ENCODE assay signal across 26 cellular contexts in genomic region chr15:61752001-61752400, GRCh38.
"Had no signal": no experiment of that assay in that cellular context is flagged by ENCODE, and none has a peak within 500 bp of the region (broad histone marks: within the 10 kb centered on the region; RNA-seq: fewer than 3 reads in every experiment).

No MANE protein-coding gene starts in this region.

- H3K27me3 ChIP-seq: breast epithelium, colonic mucosa, left lung, right lobe of liver, stomach, suprapubic skin, tibial nerve had no signal

- FAIRE-seq: small intestine had no signal

- H3K9me3 ChIP-seq: breast epithelium, colonic mucosa, gastroesophageal sphincter, left lung, right lobe of liver, stomach, suprapubic skin, tibial nerve had no signal

- H3K4me1 ChIP-seq: breast epithelium, colonic mucosa, gastroesophageal sphincter, right lobe of liver, tibial nerve had no signal

- ATAC-seq: activated T-cell treated with anti-CD3 and anti-CD28 coated beads, Interleukin-2, amount 50 U/mL, for 72 hours; gastroesophageal sphincter; naive thymus-derived CD4-positive, alpha-beta T cell; right lobe of liver; stimulated activated effector memory CD8-positive, alpha-beta T cell treated with anti-CD3 and anti-CD28 coated beads, Interleukin-12 subunit alpha, Interleukin-12 subunit beta, amount 100 ng/mL, for 72 hours had no signal

- H3K36me3 ChIP-seq: breast epithelium, colonic mucosa, gastroesophageal sphincter, left lung, right lobe of liver, stomach, suprapubic skin, tibial nerve had no signal

- H3K4me3 ChIP-seq: breast epithelium, colonic mucosa, dorsolateral prefrontal cortex, gastroesophageal sphincter, left lung, lung, right lobe of liver, stomach, suprapubic skin, tibial nerve had no signal

- DNase-seq: activated CD4-positive, alpha-beta memory T cell treated with anti-CD3 and anti-CD28 coated beads for 36 hours; activated CD4-positive, alpha-beta T cell treated with anti-CD3 and anti-CD28 coated beads for 48 hours; activated effector memory CD4-positive, alpha-beta T cell treated with Interleukin-2 at 50 U/mL for 16 hours; activated naive CD4-positive, alpha-beta T cell treated with anti-CD3 and anti-CD28 coated beads for 36 hours; activated naive CD8-positive, alpha-beta T cell treated with anti-CD3 and anti-CD28 coated beads, Interleukin-2, amount 10 ng/mL, durations not matched to agents 7 days and 5 days; activated T-cell treated with anti-CD3 and anti-CD28 coated beads, Interleukin-2, amount 50 U/mL, for 72 hours; amniotic stem cell; colonic mucosa; dorsolateral prefrontal cortex; head of caudate nucleus; hypothalamus; kidney glomerular epithelial cell; left lung; naive thymus-derived CD4-positive, alpha-beta T cell; posterior cingulate gyrus; right lobe of liver; small intestine; stimulated activated CD4-positive, alpha-beta T cell treated with anti-CD3 and anti-CD28 coated beads, Interleukin-2, amount 100 ng/mL, for 24 hours; stomach had no signal

- H3K27ac ChIP-seq: breast epithelium, colonic mucosa, epithelial cell of prostate, gastroesophageal sphincter, left lung, right lobe of liver, stomach, suprapubic skin, tibial nerve had no signal
